ENCODE assay signal across 8 cellular contexts in the genomic region with DNA sequence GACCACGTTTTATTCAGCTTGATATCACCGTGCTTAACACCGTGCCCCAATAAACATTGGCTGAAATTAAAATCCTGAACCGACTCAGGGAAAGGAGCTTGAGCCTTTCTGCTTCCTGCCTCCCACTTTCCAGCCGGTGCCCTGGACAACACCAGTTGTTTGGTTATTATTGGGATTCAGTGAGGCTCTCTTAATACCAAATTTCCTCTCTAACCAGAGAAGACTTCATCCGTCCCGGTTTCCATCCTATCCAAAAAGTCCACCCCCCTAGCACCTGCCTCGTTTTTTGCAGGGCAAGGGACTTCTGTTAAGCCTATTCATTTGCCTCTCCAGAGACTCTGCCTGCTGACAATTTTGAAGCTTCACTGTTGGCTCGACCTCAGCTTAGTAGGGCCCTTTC. TPM values are rescaled to one million over a fixed set of nuclear protein-coding genes. Genes with fewer than 3 reads are reported as not detected.
A peak's percentile ranks its signal among the peaks of the same experiment; 100 is the strongest.
DNase-seq lines count a peak whose midpoint lies in the region; ATAC-seq and TF ChIP-seq lines count a peak whose summit lies in the region.

No MANE protein-coding gene starts in this region.

- no peaks in the 10 kb centered on the region for H3K36me3 ChIP-seq in Caco-2 (ENCODE audit: control insufficient read depth, insufficient read depth, low read length)
- no peaks in the 10 kb centered on the region for H3K36me3 ChIP-seq in KMS-11 (ENCODE audit: insufficient read depth)
- H3K36me3 ChIP-seq in duodenal mucosa (ENCODE audit: control insufficient read depth in 1 of 2, insufficient read depth in 2 of 2, low read length in 2 of 2): no peaks in the 10 kb centered on the region

- H3K27ac ChIP-seq in KMS-11 (no peak overlapping the region), duodenal mucosa (ENCODE audit: low read depth, low read length) (no peak overlapping the region)

- TF ChIP-seq CTCF in Caco-2 (IDR thresholded peaks at IDR 0.05; ENCODE audit: insufficient read depth in 1 of 2, low read depth in 1 of 2, low read length in 1 of 2, severe bottlenecking in 1 of 2, unreplicated experiment in 1 of 2) (no peak), KMS-11 (conservative IDR thresholded peaks at IDR 0.05; ENCODE audit: low read depth, low read length) (no peak), neural crest cell (conservative IDR thresholded peaks at IDR 0.05) (no peak)

- DNase-seq in Caco-2 (no peak), neural crest cell (ENCODE audit: low read depth, low spot score) (no peak), dermis blood vessel endothelial cell (no peak)

- H3K27ac Mint-ChIP-seq in Caco-2 (ENCODE audit: unreplicated experiment) (no peak overlapping the region), neural crest cell (ENCODE audit: unreplicated experiment) (no peak overlapping the region)

- POLR2A ChIA-PET in Caco-2 (lab: Charles Lee): no interaction called here

- peak overlapping the region; percentile 70; the same call in 1 of the 2 replicates for H2AFZ ChIP-seq in KMS-11 (ENCODE audit: low read depth)

- H3K27me3 ChIP-seq in Caco-2 (replicated peaks; ENCODE audit: control insufficient read depth, insufficient read depth, low read length): no peaks in the 10 kb centered on the region; the same call in 1 of the 2 replicates
- H3K27me3 ChIP-seq in KMS-11 (ENCODE audit: insufficient read depth, low read depth): no peaks in the 10 kb centered on the region
- H3K27me3 ChIP-seq in duodenal mucosa (ENCODE audit: control insufficient read depth in 1 of 2, insufficient read depth in 2 of 2, low read length in 2 of 2): peaks cover 20 to 22% of the 10 kb centered on the region in 2 donors

- ATAC-seq in GM21423 (IDR thresholded peaks at IDR 0.05; ENCODE audit: unreplicated experiment) (no peak), HG03039 (IDR thresholded peaks at IDR 0.05; ENCODE audit: unreplicated experiment) (no peak), GM21367 (IDR thresholded peaks at IDR 0.05; ENCODE audit: unreplicated experiment) (no peak)

- peak overlapping the region; percentile 79 for H3K4me3 Mint-ChIP-seq in Caco-2 (ENCODE audit: unreplicated experiment)
- peak overlapping the region; percentile 87 for H3K4me3 Mint-ChIP-seq in neural crest cell

- H4K20me1 ChIP-seq in KMS-11 (ENCODE audit: insufficient read depth): no peaks in the 10 kb centered on the region

- H3K4me1 ChIP-seq in Caco-2 (peaks cover 3% of the 10 kb centered on the region; the same call in 1 of the 2 replicates), KMS-11 (ENCODE audit: low read depth, poor library complexity, severe bottlenecking) (no peaks in the 10 kb centered on the region), duodenal mucosa (ENCODE audit: control insufficient read depth in 1 of 2, insufficient read depth in 2 of 2, low read length in 2 of 2) (peaks cover 4 to 13% of the 10 kb centered on the region in 2 donors)

- no peak overlapping the region; the same call in 1 of the 2 replicates for H3K9ac ChIP-seq in KMS-11
- H3K9ac ChIP-seq in duodenal mucosa (ENCODE audit: low read depth in 1 of 2, low read length in 2 of 2): peak overlapping the region in 1 of 2 donors; percentile 51

- no peaks in the 10 kb centered on the region for H3K9me3 Mint-ChIP-seq in Caco-2 (ENCODE audit: unreplicated experiment)
- H3K9me3 Mint-ChIP-seq in neural crest cell: no peaks in the 10 kb centered on the region

- H3K4me1 Mint-ChIP-seq in Caco-2 (ENCODE audit: low read depth, unreplicated experiment) (no peaks in the 10 kb centered on the region), neural crest cell (peaks cover 14% of the 10 kb centered on the region)

- no TSS peak for BruUV-seq in Caco-2 (replicated peaks; lab: Mats Ljungman, UMichigan)

- CTCF ChIA-PET in Caco-2 (lab: Charles Lee): no interaction called here

- peak overlapping the region; percentile 55 for H3K4me2 ChIP-seq in KMS-11

- no peaks in the 10 kb centered on the region for H3K79me2 ChIP-seq in KMS-11 (ENCODE audit: insufficient read depth, low read depth)

- intact Hi-C loops in Caco-2 (cut with micrococcal nuclease; ENCODE audit: unreplicated experiment): loop anchor here (1.0 kb wide), 1 partner anchor 72 kb away; no protein-coding TSS in a partner anchor

- H3K9me3 ChIP-seq in Caco-2 (no peaks in the 10 kb centered on the region), duodenal mucosa (ENCODE audit: control insufficient read depth in 1 of 2, low read length in 2 of 2) (no peaks in the 10 kb centered on the region)

- peaks cover 18% of the 10 kb centered on the region for H3K27me3 Mint-ChIP-seq in Caco-2 (ENCODE audit: insufficient read depth, unreplicated experiment)
- peaks cover 69% of the 10 kb centered on the region for H3K27me3 Mint-ChIP-seq in neural crest cell (ENCODE audit: low read depth)

- no peak overlapping the region for H3K4me3 ChIP-seq in Caco-2 (ENCODE audit: low read depth, low read length)
- no peak overlapping the region for H3K4me3 ChIP-seq in KMS-11 (IDR thresholded peaks at IDR 0.05; ENCODE audit: insufficient read depth, low read depth, low read length)
- H3K4me3 ChIP-seq in duodenal mucosa (ENCODE audit: low read depth in 1 of 2, low read length in 2 of 2): peak overlapping the region; percentile 50 to 66

- H3K36me3 Mint-ChIP-seq in Caco-2 (ENCODE audit: insufficient read depth, unreplicated experiment) (no peaks in the 10 kb centered on the region), neural crest cell (ENCODE audit: low read depth) (no peaks in the 10 kb centered on the region)

RNA-seq across cellular contexts. Expression of a gene that starts 0.6 kb away (rescaled TPM):
- total RNA-seq in Caco-2 (2022) (0.25 and 1.6 TPM in 2 replicates), neural crest cell (1.1 and 1.7 TPM in 2 replicates), dermis blood vessel endothelial cell (0.17 and 8.2 TPM in 2 replicates)

Comparison
In these comparisons a context has a peak if more than half of its experiments do, and no peak if none do; other contexts are left out.
1. H3K4me3 ChIP-seq: peak in duodenal mucosa (2 of 2); none in Caco-2 (single experiment) and KMS-11 (single experiment).